1 cellular context compared by ENCODE assay signal in genomic region chr2:201470821-201471731, GRCh38.
TF ChIP-seq lines count a peak whose summit lies in the region.

No MANE protein-coding gene starts in this region.

TF ChIP-seq in GM23338, 12 proteins besides CTCF, POLR2A, EP300 and RAD21:
- no peak for TF ChIP-seq ZNF462 (CRISPR knock-in tag; IDR thresholded peaks at IDR 0.05)
- TF ChIP-seq EZH2phosphoT487 (IDR thresholded peaks at IDR 0.05; ENCODE audit: unreplicated experiment) = no peak
- TF ChIP-seq EZH2 (IDR thresholded peaks at IDR 0.05; ENCODE audit: low read depth, unreplicated experiment) = no peak
- no peak for TF ChIP-seq STAT1 (IDR thresholded peaks at IDR 0.05; ENCODE audit: unreplicated experiment)
- TF ChIP-seq NANOG (IDR thresholded peaks at IDR 0.05; ENCODE audit: borderline replicate concordance) = no peak
- TF ChIP-seq CREB1 (CRISPR knock-in tag; IDR thresholded peaks at IDR 0.05; ENCODE audit: low read depth) = no peak
- no peak for TF ChIP-seq JUNB (IDR thresholded peaks at IDR 0.05; ENCODE audit: unreplicated experiment)
- no peak for TF ChIP-seq ZNF114 (CRISPR knock-in tag; IDR thresholded peaks at IDR 0.05)
- TF ChIP-seq POLR2AphosphoS5 (IDR thresholded peaks at IDR 0.05; ENCODE audit: low read depth) = no peak
- no peak for TF ChIP-seq REST (IDR thresholded peaks at IDR 0.05; ENCODE audit: unreplicated experiment)
- no peak for TF ChIP-seq ETS1 (IDR thresholded peaks at IDR 0.05)
- no peak for TF ChIP-seq ZNF331 (CRISPR knock-in tag; IDR thresholded peaks at IDR 0.05; ENCODE audit: low read depth)
